1 cellular context compared by ENCODE assay signal in the genomic region with DNA sequence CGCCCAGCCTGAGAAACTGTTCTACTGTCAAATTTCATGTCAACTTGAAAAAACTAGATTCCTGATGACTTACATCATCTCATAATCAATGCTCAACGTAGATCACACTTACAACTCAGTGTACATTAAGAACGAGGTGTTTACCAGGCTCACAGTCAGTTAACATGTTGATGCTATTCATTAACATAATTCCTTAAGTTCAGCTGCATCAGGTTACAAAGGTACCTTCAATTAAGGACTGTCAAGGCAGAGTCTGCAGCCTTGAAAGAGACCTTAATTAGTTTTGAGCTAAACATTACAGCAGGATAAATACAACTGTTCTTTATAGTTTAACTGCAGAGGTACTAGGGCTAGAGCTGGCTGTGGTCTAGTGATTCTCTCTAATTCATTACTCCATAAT.
TF ChIP-seq lines count a peak whose summit lies in the region.

No MANE protein-coding gene starts in this region.

TF ChIP-seq in IMR-90, 13 proteins besides CTCF, POLR2A, EP300 and RAD21:
- TF ChIP-seq FOS (IDR thresholded peaks at IDR 0.05; ENCODE audit: low read depth, low read length) (no peak), SMC3 (IDR thresholded peaks at IDR 0.05; ENCODE audit: low read depth, low read length) (no peak), NFE2L2 (IDR thresholded peaks at IDR 0.05; ENCODE audit: low read depth, low read length) (no peak), MAZ (IDR thresholded peaks at IDR 0.05; ENCODE audit: borderline replicate concordance, low read depth, low read length) (no peak), MAFK (IDR thresholded peaks at IDR 0.05; ENCODE audit: low read depth, low read length) (no peak), RFX5 (IDR thresholded peaks at IDR 0.05; ENCODE audit: low read depth, low read length) (no peak), BHLHE40 (IDR thresholded peaks at IDR 0.05; ENCODE audit: low read depth, low read length) (no peak), MXI1 (IDR thresholded peaks at IDR 0.05; ENCODE audit: borderline replicate concordance, low read depth, low read length) (no peak), CHD1 (IDR thresholded peaks at IDR 0.05; ENCODE audit: low read depth, low read length) (no peak), RCOR1 (IDR thresholded peaks at IDR 0.05; ENCODE audit: insufficient replicate concordance, low read length) (no peak), CEBPB (IDR thresholded peaks at IDR 0.05; ENCODE audit: low read depth, low read length) (no peak)
- TF ChIP-seq, protein P1, sequence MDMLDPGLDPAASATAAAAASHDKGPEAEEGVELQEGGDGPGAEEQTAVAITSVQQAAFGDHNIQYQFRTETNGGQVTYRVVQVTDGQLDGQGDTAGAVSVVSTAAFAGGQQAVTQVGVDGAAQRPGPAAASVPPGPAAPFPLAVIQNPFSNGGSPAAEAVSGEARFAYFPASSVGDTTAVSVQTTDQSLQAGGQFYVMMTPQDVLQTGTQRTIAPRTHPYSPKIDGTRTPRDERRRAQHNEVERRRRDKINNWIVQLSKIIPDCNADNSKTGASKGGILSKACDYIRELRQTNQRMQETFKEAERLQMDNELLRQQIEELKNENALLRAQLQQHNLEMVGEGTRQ (IDR thresholded peaks at IDR 0.05; ENCODE audit: low read depth, low read length), result no peak
- TF ChIP-seq, protein P2, sequence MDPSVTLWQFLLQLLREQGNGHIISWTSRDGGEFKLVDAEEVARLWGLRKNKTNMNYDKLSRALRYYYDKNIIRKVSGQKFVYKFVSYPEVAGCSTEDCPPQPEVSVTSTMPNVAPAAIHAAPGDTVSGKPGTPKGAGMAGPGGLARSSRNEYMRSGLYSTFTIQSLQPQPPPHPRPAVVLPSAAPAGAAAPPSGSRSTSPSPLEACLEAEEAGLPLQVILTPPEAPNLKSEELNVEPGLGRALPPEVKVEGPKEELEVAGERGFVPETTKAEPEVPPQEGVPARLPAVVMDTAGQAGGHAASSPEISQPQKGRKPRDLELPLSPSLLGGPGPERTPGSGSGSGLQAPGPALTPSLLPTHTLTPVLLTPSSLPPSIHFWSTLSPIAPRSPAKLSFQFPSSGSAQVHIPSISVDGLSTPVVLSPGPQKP (IDR thresholded peaks at IDR 0.05; ENCODE audit: borderline replicate concordance, low read depth, low read length), result no peak
